ENCODE assay signal across 11 cellular contexts in genomic region chr3:32121137-32121536, GRCh38. TPM values are rescaled to one million over a fixed set of nuclear protein-coding genes. Genes with fewer than 3 reads are reported as not detected.
DNase-seq lines count a peak whose midpoint lies in the region; ATAC-seq, FAIRE-seq and TF ChIP-seq lines count a peak whose summit lies in the region.
"Had no signal": no experiment of that assay in that cellular context is flagged by ENCODE, and none has a peak within 500 bp of the region (broad histone marks: within the 10 kb centered on the region; RNA-seq: fewer than 3 reads in every experiment).

No MANE protein-coding gene starts in this region.

- H3K9me3 ChIP-seq in left ventricle myocardium inferior (replicated peaks) (no peaks in the 10 kb centered on the region), K562 (replicated peaks; ENCODE audit: control insufficient read depth, insufficient read depth, low read depth, low read length) (no peaks in the 10 kb centered on the region), mucosa of descending colon (no peaks in the 10 kb centered on the region), endodermal cell (ENCODE audit: control insufficient read depth, low read length) (no peaks in the 10 kb centered on the region)

- 40% methylated on average over 4 of the region's 4 CpGs for WGBS in K562 (ENCODE audit: insufficient coverage, low coverage, missing lambda C conversion rate)
- whole genome bisulfite sequencing in endodermal cell (ENCODE audit: insufficient coverage in 1 of 2, insufficient read length in 1 of 2), 2 experiments: 89 to 100% methylated on average over 1 to 3 of the region's 4 CpGs

- H3K27me3 ChIP-seq in left ventricle myocardium inferior (ENCODE audit: low read depth): no peaks in the 10 kb centered on the region
- H3K27me3 ChIP-seq in K562 (ENCODE audit: control insufficient read depth in 2 of 2, insufficient read depth in 2 of 2, low read length in 2 of 2): 0 out of 5 replicates have a peak, but pooled peaks cover 0 to 4% of the 10 kb centered on the region in 2 experiments
- no peaks in the 10 kb centered on the region for H3K27me3 ChIP-seq in endodermal cell (ENCODE audit: control insufficient read depth, insufficient read depth, low read length, poor library complexity, severe bottlenecking)

- H3K4me1 Mint-ChIP-seq in T-cell (peaks cover 50 to 66% (median 51%) of the 10 kb centered on the region in 3 donors), endodermal cell (peaks cover 3% of the 10 kb centered on the region), glutamatergic neuron (ENCODE audit: low read depth, unreplicated experiment) (no peaks in the 10 kb centered on the region), natural killer cell (peaks cover 37 to 46% of the 10 kb centered on the region in 2 donors)

- DNase-seq in left ventricle myocardium inferior (no peak), cardiac septum (ENCODE audit: low spot score) (no peak), K562 (ENCODE audit: extremely low read depth in 1 of 4, low spot score in 3 of 4) (no peak), mucosa of descending colon (peak in 2 of 3 donors; percentile 36 to 37), T-cell (no peak), endodermal cell (no peak), glutamatergic neuron (no peak), natural killer cell (no peak)
- DNase-seq: DMS 273 treated with DMSO at 0.1 percent for 48 hours, HCEC 1CT had no signal

- BruUV-seq in K562 (replicated peaks; lab: Mats Ljungman, UMichigan): no TSS peak

- H3K27ac ChIP-seq in left ventricle myocardium inferior (replicated peaks) (peak overlapping the region; percentile 7), K562 (ENCODE audit: extremely low read depth, low read depth, low read length) (no peak overlapping the region), endodermal cell (ENCODE audit: low read depth, low read length) (no peak overlapping the region)
- H3K27ac ChIP-seq: 22Rv1 had no signal

- no peaks in the 10 kb centered on the region for H3K9me3 Mint-ChIP-seq in T-cell
- no peaks in the 10 kb centered on the region for H3K9me3 Mint-ChIP-seq in endodermal cell
- no peaks in the 10 kb centered on the region for H3K9me3 Mint-ChIP-seq in glutamatergic neuron (ENCODE audit: unreplicated experiment)
- no peaks in the 10 kb centered on the region for H3K9me3 Mint-ChIP-seq in natural killer cell

- no peak for TF ChIP-seq EP300 in K562 (IDR thresholded peaks at IDR 0.05; ENCODE audit: low read length)

- H4K20me1 ChIP-seq in K562 (replicated peaks; ENCODE audit: control insufficient read depth, insufficient read depth, low read length): peaks cover 4% of the 10 kb centered on the region; the same call in 1 of the 2 replicates

- no peak overlapping the region for H3K4me2 ChIP-seq in K562 (ENCODE audit: insufficient read depth, low read length)

- H3K36me3 ChIP-seq in left ventricle myocardium inferior (no peaks in the 10 kb centered on the region), K562 (ENCODE audit: control insufficient read depth, insufficient read depth, low read length) (no peaks in the 10 kb centered on the region), mucosa of descending colon (ENCODE audit: low read depth) (no peaks in the 10 kb centered on the region), endodermal cell (ENCODE audit: control insufficient read depth, insufficient read depth, low read length) (no peaks in the 10 kb centered on the region)

- H3K9ac ChIP-seq in K562 (ENCODE audit: insufficient read depth in 1 of 2, low read depth in 2 of 2, low read length in 2 of 2) (no peak overlapping the region), endodermal cell (ENCODE audit: extremely low read depth, low read length, poor library complexity, severe bottlenecking) (no peak overlapping the region)

- H3K9me1 ChIP-seq in K562 (ENCODE audit: control insufficient read depth, insufficient read depth, low read length): no peaks in the 10 kb centered on the region

- in situ Hi-C loops in K562 (cut with MboI): no loop called here

- POLR2A ChIA-PET in K562 (lab: Yijun Ruan, JAX): interaction anchor here (0.7 to 1.5 kb wide), 4 partner anchors 9 to 14 kb away, joined by 3 to 4 read pairs (median 3); no protein-coding TSS in a partner anchor
- POLR2A ChIA-PET in T-cell (lab: Charles Lee): no interaction called here

- no peak overlapping the region for H2AFZ ChIP-seq in K562 (ENCODE audit: low read depth, low read length)

- H3K4me3 ChIP-seq in left ventricle myocardium inferior (no peak overlapping the region), K562 (no peak overlapping the region), mucosa of descending colon (no peak overlapping the region), endodermal cell (ENCODE audit: low read length) (no peak overlapping the region)

- H3K4me1 ChIP-seq in left ventricle myocardium inferior (peaks cover 73% of the 10 kb centered on the region), K562 (replicated peaks in 1 of 2; ENCODE audit: control insufficient read depth in 2 of 2, insufficient read depth in 2 of 2, low read length in 2 of 2) (no peaks in the 10 kb centered on the region), mucosa of descending colon (ENCODE audit: low read depth) (peaks cover 29% of the 10 kb centered on the region), endodermal cell (ENCODE audit: control insufficient read depth, insufficient read depth, low read length) (no peaks in the 10 kb centered on the region)

- intact Hi-C loops in left ventricle myocardium inferior (cut with micrococcal nuclease) (no loop called here), cardiac septum (cut with DNase I) (loop anchor here (10.0 kb wide), 1 partner anchor 506 kb away; no protein-coding TSS in a partner anchor), K562 (cut with micrococcal nuclease) (no loop called here), mucosa of descending colon (cut with DNase I, micrococcal nuclease) (no loop called here), natural killer cell (cut with micrococcal nuclease) (no loop called here)

- FAIRE-seq in K562 (lab: Jason Lieb, UNC): no peak

- TF ChIP-seq CTCF in left ventricle myocardium inferior (IDR thresholded peaks at IDR 0.05; ENCODE audit: borderline replicate concordance) (no peak), K562 (IDR thresholded peaks at IDR 0.05 in 2 of 3, conservative IDR thresholded peaks at IDR 0.05 in 1 of 3; ENCODE audit: insufficient read depth in 2 of 3, low read depth in 1 of 3, low read length in 3 of 3) (no peak), mucosa of descending colon (IDR thresholded peaks at IDR 0.05) (no peak), endodermal cell (conservative IDR thresholded peaks at IDR 0.05) (no peak), glutamatergic neuron (IDR thresholded peaks at IDR 0.05; ENCODE audit: partially characterized antibody, unreplicated experiment) (no peak), natural killer cell (IDR thresholded peaks at IDR 0.05) (no peak)

- TF ChIP-seq POLR2A in K562 (conservative IDR thresholded peaks at IDR 0.05): no peak

- TF ChIP-seq RAD21 in K562 (CRISPR knock-in tag; conservative IDR thresholded peaks at IDR 0.05 in 1 of 2, IDR thresholded peaks at IDR 0.05 in 1 of 2): no peak

- CTCF ChIA-PET in K562 (lab: Yijun Ruan, JAX; ENCODE audit: low intra/inter-chr PET ratio) (no interaction called here), T-cell (lab: Charles Lee) (no interaction called here)

- H3K4me3 Mint-ChIP-seq in T-cell: no peak overlapping the region
- H3K4me3 Mint-ChIP-seq in endodermal cell: no peak overlapping the region
- H3K4me3 Mint-ChIP-seq in glutamatergic neuron (ENCODE audit: unreplicated experiment): no peak overlapping the region
- H3K4me3 Mint-ChIP-seq in natural killer cell: no peak overlapping the region

- H3K79me2 ChIP-seq in K562 (ENCODE audit: control insufficient read depth, insufficient read depth, low read length): no peaks in the 10 kb centered on the region

- H3K36me3 Mint-ChIP-seq in T-cell (peaks cover 9% of the 10 kb centered on the region), endodermal cell (ENCODE audit: low read depth) (no peaks in the 10 kb centered on the region), glutamatergic neuron (ENCODE audit: unreplicated experiment) (no peaks in the 10 kb centered on the region), natural killer cell (no peaks in the 10 kb centered on the region)

- H3K27ac Mint-ChIP-seq in T-cell: no peak overlapping the region
- H3K27ac Mint-ChIP-seq in endodermal cell: no peak overlapping the region
- H3K27ac Mint-ChIP-seq in glutamatergic neuron (ENCODE audit: unreplicated experiment): no peak overlapping the region
- H3K27ac Mint-ChIP-seq in natural killer cell: no peak overlapping the region

- no peaks in the 10 kb centered on the region for H3K27me3 Mint-ChIP-seq in T-cell
- no peaks in the 10 kb centered on the region for H3K27me3 Mint-ChIP-seq in endodermal cell (ENCODE audit: insufficient read depth)
- no peaks in the 10 kb centered on the region for H3K27me3 Mint-ChIP-seq in glutamatergic neuron (ENCODE audit: unreplicated experiment)
- H3K27me3 Mint-ChIP-seq in natural killer cell (ENCODE audit: low read depth in 2 of 2): no peaks in the 10 kb centered on the region

- ATAC-seq in K562 (no peak), mucosa of descending colon (peak; percentile 77), T-cell (replicated peaks in 1 of 4) (no peak), natural killer cell (no peak)

RNA-seq across cellular contexts. Expression of gene GPD1L, which starts 14.7 kb away (rescaled TPM):
- total RNA-seq in left ventricle myocardium inferior (437 TPM), cardiac septum (161 TPM), K562 (2014; rRNA removed) (11.1 and 17.3 TPM in 2 replicates), K562 (2014; rRNA removed; fragmentation: Illumina TruSeq; extraction: Trizol) (13.6 and 14.1 TPM in 2 replicates), K562 (2015; rRNA removed; fragmentation: Illumina TruSeq; extraction: Trizol) (12.2 and 13.8 TPM in 2 replicates), K562 (2021) (12.3 and 14.7 TPM in 2 replicates), mucosa of descending colon (100 to 1,000 TPM in 1 of 3 donors, 10 to 100 TPM in 2; 57.6 to 122 (median 72.1) TPM), T-cell (10 to 100 TPM; 20.2 to 26.6 (median 21.1) TPM), endodermal cell (1 to 10 TPM; 1.5 to 3.5 TPM), glutamatergic neuron (ENCODE audit: unreplicated experiment) (9.1 TPM), natural killer cell (10 to 100 TPM; 14.8 to 35.3 (median 28.4) TPM)
- total RNA-seq in K562 (2011; cell fraction: chromatin; rRNA removed; ENCODE audit: low replicate concordance): 4.3 TPM in 2 replicates
- total RNA-seq in K562 (2011; cell fraction: nucleolus; rRNA removed): 1.6 and 2.2 TPM in 2 replicates
- 2.6 and 4.7 TPM in 2 replicates for total RNA-seq in K562 (2011; cell fraction: nucleoplasm; rRNA removed)
- polyA plus RNA-seq in K562 (2011; rRNA removed) (4.9 and 10.2 TPM in 2 replicates), K562 (2014; fragmentation: Illumina TruSeq; extraction: Trizol) (12.3 and 14.2 TPM in 2 replicates), K562 (2014; fragmentation: Nextera tagmentation; extraction: Ambion mirVana) (1 to 10 TPM; 1.6 to 4.0 TPM), K562 (2014; rRNA removed) (9.9 and 10.2 TPM in 2 replicates)
- 3.6 and 3.7 TPM in 2 replicates for polyA plus RNA-seq in K562 (2011; cell fraction: cytosol; rRNA removed)
- 2.3 and 3.5 TPM in 2 replicates for polyA plus RNA-seq in K562 (2011; cell fraction: nucleus; rRNA removed)
- 9.7 and 14.9 TPM in 2 replicates for polyA plus RNA-seq in K562 (2012)
- polyA minus RNA-seq in K562 (2011; rRNA and poly(A)+ RNA removed): 6.3 and 10.9 TPM in 2 replicates
- 1.7 and 5.5 TPM in 2 replicates for polyA minus RNA-seq in K562 (2011; cell fraction: cytosol; rRNA and poly(A)+ RNA removed)
- 1.3 and 1.4 TPM in 2 replicates for polyA minus RNA-seq in K562 (2011; cell fraction: nucleus; rRNA and poly(A)+ RNA removed)
- polyA plus RNA-seq in endodermal cell (2013, experiment 1 of 2): 4.3 TPM
- polyA plus RNA-seq in endodermal cell (2013, experiment 2 of 2): 3.4 TPM

Comparison
In these comparisons a context has a peak if more than half of its experiments do, and no peak if none do; other contexts are left out.
1. DNase-seq: peak in mucosa of descending colon (2 of 3); none in left ventricle myocardium inferior (single experiment), cardiac septum (single experiment), K562 (0 of 4), T-cell (0 of 34), endodermal cell (single experiment), glutamatergic neuron (single experiment) and natural killer cell (single experiment).